In genomic region chr9:80932181-80932580, GRCh38 we compare ENCODE assay signal across 18 cellular contexts.
"Had no signal": no experiment of that assay in that cellular context is flagged by ENCODE, and none has a peak within 500 bp of the region (broad histone marks: within the 10 kb centered on the region; RNA-seq: fewer than 3 reads in every experiment).

No MANE protein-coding gene starts in this region.

- H3K36me3 Mint-ChIP-seq: activated naive CD8-positive, alpha-beta T cell; mesothelial cell of epicardium; natural killer cell treated with Interleukin-12 subunit alpha and Interleukin-12 subunit beta and Interleukin-15 and Interleukin-18, amount 100 ng/mL, for 72 hours had no signal

- H3K4me1 ChIP-seq: left lung, spleen, tibial artery had no signal

- H3K27ac ChIP-seq: left lung, neutrophil, spleen, tibial artery, WERI-Rb-1 had no signal

- DNase-seq: activated CD4-positive, alpha-beta T cell treated with anti-CD3 and anti-CD28 coated beads for 1 hour; activated T-cell treated with anti-CD3 and anti-CD28 coated beads for 4 hours; dorsolateral prefrontal cortex; left lung; sigmoid colon; spleen; stimulated activated naive CD4-positive, alpha-beta T cell treated with Interleukin-2 at 50 U/mL for 16 hours; T1000; tibial artery; WERI-Rb-1 had no signal

- H3K4me3 Mint-ChIP-seq: activated naive CD8-positive, alpha-beta T cell; activated T-helper 1 cell treated with anti-CD3 and anti-CD28 coated beads, Interleukin-12 subunit alpha, Interleukin-12 subunit beta, Interleukin-2, Interleukin-4 antibody, amounts not matched to agents 30 ng/mL and 10 ng/mL and 1 ng/mL, durations not matched to agents 14 hours and 24 hours and 36 hours; mesothelial cell of epicardium; natural killer cell treated with Interleukin-12 subunit alpha and Interleukin-12 subunit beta and Interleukin-15 and Interleukin-18, amount 100 ng/mL, for 72 hours had no signal

- H3K4me1 Mint-ChIP-seq: mesothelial cell of epicardium had no signal

- H3K27ac Mint-ChIP-seq: activated naive CD8-positive, alpha-beta T cell; activated T-helper 1 cell treated with anti-CD3 and anti-CD28 coated beads, Interleukin-12 subunit alpha, Interleukin-12 subunit beta, Interleukin-2, Interleukin-4 antibody, amounts not matched to agents 30 ng/mL and 10 ng/mL and 1 ng/mL, durations not matched to agents 14 hours and 24 hours and 36 hours; mesothelial cell of epicardium; natural killer cell treated with Interleukin-12 subunit alpha and Interleukin-12 subunit beta and Interleukin-15 and Interleukin-18, amount 100 ng/mL, for 72 hours had no signal

- H3K27me3 Mint-ChIP-seq: activated naive CD8-positive, alpha-beta T cell; natural killer cell treated with Interleukin-12 subunit alpha and Interleukin-12 subunit beta and Interleukin-15 and Interleukin-18, amount 100 ng/mL, for 72 hours had no signal

- H3K36me3 ChIP-seq: left lung, neutrophil, sigmoid colon, spleen, tibial artery, WERI-Rb-1 had no signal

- H3K27me3 ChIP-seq: dorsolateral prefrontal cortex, left lung, neutrophil, sigmoid colon, spleen, tibial artery had no signal

- FAIRE-seq: frontal cortex, keratinocyte, urothelium cell line had no signal

- H3K4me3 ChIP-seq: dorsolateral prefrontal cortex, left lung, sigmoid colon, spleen, tibial artery had no signal

- H3K9me3 ChIP-seq: sigmoid colon, tibial artery had no signal

- ATAC-seq: left lung; natural killer cell treated with Interleukin-12 subunit alpha and Interleukin-12 subunit beta and Interleukin-15 and Interleukin-18, amount 100 ng/mL, for 72 hours had no signal
